ENCODE assay signal across 1 cellular context in genomic region chr1:188958461-188959115, GRCh38.
TF ChIP-seq lines count a peak whose summit lies in the region.

No MANE protein-coding gene starts in this region.

TF ChIP-seq in GM12878, 131 proteins besides CTCF, POLR2A, EP300 and RAD21 (continued from another document):
- TF ChIP-seq, protein P1, sequence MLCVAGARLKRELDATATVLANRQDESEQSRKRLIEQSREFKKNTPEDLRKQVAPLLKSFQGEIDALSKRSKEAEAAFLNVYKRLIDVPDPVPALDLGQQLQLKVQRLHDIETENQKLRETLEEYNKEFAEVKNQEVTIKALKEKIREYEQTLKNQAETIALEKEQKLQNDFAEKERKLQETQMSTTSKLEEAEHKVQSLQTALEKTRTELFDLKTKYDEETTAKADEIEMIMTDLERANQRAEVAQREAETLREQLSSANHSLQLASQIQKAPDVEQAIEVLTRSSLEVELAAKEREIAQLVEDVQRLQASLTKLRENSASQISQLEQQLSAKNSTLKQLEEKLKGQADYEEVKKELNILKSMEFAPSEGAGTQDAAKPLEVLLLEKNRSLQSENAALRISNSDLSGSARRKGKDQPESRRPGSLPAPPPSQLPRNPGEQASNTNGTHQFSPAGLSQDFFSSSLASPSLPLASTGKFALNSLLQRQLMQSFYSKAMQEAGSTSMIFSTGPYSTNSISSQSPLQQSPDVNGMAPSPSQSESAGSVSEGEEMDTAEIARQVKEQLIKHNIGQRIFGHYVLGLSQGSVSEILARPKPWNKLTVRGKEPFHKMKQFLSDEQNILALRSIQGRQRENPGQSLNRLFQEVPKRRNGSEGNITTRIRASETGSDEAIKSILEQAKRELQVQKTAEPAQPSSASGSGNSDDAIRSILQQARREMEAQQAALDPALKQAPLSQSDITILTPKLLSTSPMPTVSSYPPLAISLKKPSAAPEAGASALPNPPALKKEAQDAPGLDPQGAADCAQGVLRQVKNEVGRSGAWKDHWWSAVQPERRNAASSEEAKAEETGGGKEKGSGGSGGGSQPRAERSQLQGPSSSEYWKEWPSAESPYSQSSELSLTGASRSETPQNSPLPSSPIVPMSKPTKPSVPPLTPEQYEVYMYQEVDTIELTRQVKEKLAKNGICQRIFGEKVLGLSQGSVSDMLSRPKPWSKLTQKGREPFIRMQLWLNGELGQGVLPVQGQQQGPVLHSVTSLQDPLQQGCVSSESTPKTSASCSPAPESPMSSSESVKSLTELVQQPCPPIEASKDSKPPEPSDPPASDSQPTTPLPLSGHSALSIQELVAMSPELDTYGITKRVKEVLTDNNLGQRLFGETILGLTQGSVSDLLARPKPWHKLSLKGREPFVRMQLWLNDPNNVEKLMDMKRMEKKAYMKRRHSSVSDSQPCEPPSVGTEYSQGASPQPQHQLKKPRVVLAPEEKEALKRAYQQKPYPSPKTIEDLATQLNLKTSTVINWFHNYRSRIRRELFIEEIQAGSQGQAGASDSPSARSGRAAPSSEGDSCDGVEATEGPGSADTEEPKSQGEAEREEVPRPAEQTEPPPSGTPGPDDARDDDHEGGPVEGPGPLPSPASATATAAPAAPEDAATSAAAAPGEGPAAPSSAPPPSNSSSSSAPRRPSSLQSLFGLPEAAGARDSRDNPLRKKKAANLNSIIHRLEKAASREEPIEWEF (IDR thresholded peaks at IDR 0.05; ENCODE audit: insufficient replicate concordance, low read depth, low read length) = no peak
